Comparison of ENCODE assay signal across 8 cellular contexts in genomic region chr1:178542554-178543290, GRCh38. TPM values are rescaled to one million over a fixed set of nuclear protein-coding genes. Genes with fewer than 3 reads are reported as not detected.
DNase-seq lines count a peak whose midpoint lies in the region; ATAC-seq and TF ChIP-seq lines count a peak whose summit lies in the region.

No MANE protein-coding gene starts in this region.

- H3K9me3 Mint-ChIP-seq in IgD-negative memory B cell (peaks cover 0 to 2% (median 0%) of the 10 kb centered on the region in 3 donors), neural crest cell (no peaks in the 10 kb centered on the region)

- H3K27me3 ChIP-seq in stomach smooth muscle (ENCODE audit: control insufficient read depth in 1 of 2, insufficient read depth in 2 of 2, low read length in 2 of 2): no peaks in the 10 kb centered on the region

- peak; percentile 73 for ATAC-seq in GM21619 (IDR thresholded peaks at IDR 0.05; ENCODE audit: unreplicated experiment)

- peaks cover 4 to 6% of the 10 kb centered on the region in 2 donors for H3K36me3 ChIP-seq in stomach smooth muscle (ENCODE audit: control insufficient read depth in 2 of 2, insufficient read depth in 2 of 2, low read length in 2 of 2)

- DNase-seq in DMS79 (lab: John Stamatoyannopoulos, UW): peak; percentile 41
- DNase-seq in RPMI8226: peak; percentile 80
- peak; percentile 60 for DNase-seq in activated gamma-delta T cell (lab: John Stamatoyannopoulos, UW)
- DNase-seq in foreskin fibroblast: peak; percentile 86 to 96
- peak; percentile 99 for DNase-seq in neural crest cell (ENCODE audit: low read depth, low spot score)

- H3K27ac ChIP-seq in stomach smooth muscle (ENCODE audit: low read length): peak overlapping the region; percentile 62

- peak overlapping the region; percentile 97 to 99 (median 98) for H3K4me3 Mint-ChIP-seq in IgD-negative memory B cell
- peak overlapping the region; percentile 93 for H3K4me3 Mint-ChIP-seq in neural crest cell

- H3K4me1 Mint-ChIP-seq in IgD-negative memory B cell: peaks cover 30 to 37% (median 31%) of the 10 kb centered on the region in 3 donors
- peaks cover 15% of the 10 kb centered on the region for H3K4me1 Mint-ChIP-seq in neural crest cell

- H3K9ac ChIP-seq in stomach smooth muscle (ENCODE audit: low read length in 2 of 2): peak overlapping the region; percentile 74 to 80

- H3K4me3 ChIP-seq in foreskin fibroblast (ENCODE audit: low read depth in 1 of 2, low read length in 2 of 2) (peak overlapping the region; percentile 54 to 78), stomach smooth muscle (ENCODE audit: low read length in 2 of 2) (peak overlapping the region; percentile 60 to 94)

- TF ChIP-seq CTCF in foreskin fibroblast (IDR thresholded peaks at IDR 0.05; ENCODE audit: low read depth, low read length) (peak; percentile 72), neural crest cell (conservative IDR thresholded peaks at IDR 0.05) (peak; percentile 98)

- H3K27me3 Mint-ChIP-seq in IgD-negative memory B cell (no peaks in the 10 kb centered on the region), neural crest cell (ENCODE audit: low read depth) (peaks cover 23% of the 10 kb centered on the region)

- H3K36me3 Mint-ChIP-seq in IgD-negative memory B cell: peaks cover 15% of the 10 kb centered on the region
- H3K36me3 Mint-ChIP-seq in neural crest cell (ENCODE audit: low read depth): no peaks in the 10 kb centered on the region

- H3K9me3 ChIP-seq in stomach smooth muscle (ENCODE audit: control insufficient read depth in 2 of 2, low read length in 2 of 2): no peaks in the 10 kb centered on the region

- peak overlapping the region; percentile 94 to 96 (median 94) for H3K27ac Mint-ChIP-seq in IgD-negative memory B cell
- peak overlapping the region; percentile 93 for H3K27ac Mint-ChIP-seq in neural crest cell (ENCODE audit: unreplicated experiment)

- H3K4me1 ChIP-seq in stomach smooth muscle (ENCODE audit: control insufficient read depth, insufficient read depth, low read length): peaks cover 24% of the 10 kb centered on the region

RNA-seq across cellular contexts. Expression of gene TEX35, which starts 29.8 kb away (rescaled TPM):
- polyA plus RNA-seq in IgD-negative memory B cell: not detected
- not detected in 2 replicates for total RNA-seq in neural crest cell

RNA-seq across cellular contexts. Expression of gene CLEC20A, which starts 46.0 kb away (rescaled TPM):
- polyA plus RNA-seq in IgD-negative memory B cell: 1.8 TPM
- not detected in 2 replicates for total RNA-seq in neural crest cell

Comparison
In these comparisons a context has a peak if more than half of its experiments do, and no peak if none do; other contexts are left out.
1. Peak in every context shown above with its lines: DNase-seq, ATAC-seq, H3K4me3 ChIP-seq and H3K27ac ChIP-seq.
2. DNase-seq: peak in every context shown above with its lines; median percentile 99 in neural crest cell; 91 in foreskin fibroblast; 80 in RPMI8226; 60 in activated gamma-delta T cell; 41 in DMS79.